1 cellular context compared by ENCODE assay signal in the genomic region with DNA sequence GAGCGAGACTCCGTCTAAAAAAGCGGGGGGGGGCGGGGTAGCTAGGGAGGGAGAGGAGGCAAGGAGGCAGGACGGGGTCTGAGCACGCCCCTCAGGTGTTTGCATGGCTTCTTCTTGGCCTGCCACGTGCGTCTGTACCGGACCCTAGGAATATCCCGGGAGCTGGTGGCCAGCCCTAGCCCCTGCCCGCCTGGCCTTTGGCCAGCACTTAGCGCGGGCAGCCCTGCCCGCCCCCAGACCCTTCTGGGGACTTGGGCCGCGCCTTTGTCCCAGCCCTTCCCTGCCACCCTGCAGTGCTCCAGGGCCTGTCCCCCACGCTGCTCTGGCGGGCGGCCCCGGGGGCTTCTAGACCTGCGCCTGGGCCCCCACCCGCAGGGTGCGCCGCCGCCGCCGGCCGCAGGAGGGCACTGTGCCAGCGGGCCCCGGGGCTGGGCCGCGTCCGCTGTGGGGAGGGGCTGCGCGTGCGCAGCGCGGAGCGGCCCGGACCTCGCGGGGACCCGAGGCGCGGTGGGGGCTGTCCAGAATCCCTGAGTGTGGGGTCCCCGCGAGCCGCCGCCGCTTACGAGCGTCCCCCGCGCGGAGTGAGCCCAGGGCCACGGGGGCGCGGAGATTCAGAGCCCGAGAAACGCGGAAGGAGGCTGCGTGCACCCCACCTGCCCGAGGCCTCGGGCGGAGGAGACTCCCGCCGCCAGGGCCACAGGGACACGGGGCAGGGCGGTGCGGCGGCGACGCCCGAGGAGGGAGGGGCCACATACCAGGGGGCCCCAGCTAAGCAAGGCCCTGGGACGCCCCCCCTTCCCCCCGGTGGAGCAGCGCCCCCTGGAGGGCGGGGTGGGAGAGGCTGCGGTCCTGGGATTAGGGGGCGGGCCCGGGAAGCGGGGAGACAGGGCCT.
TF ChIP-seq lines count a peak whose summit lies in the region.

No MANE protein-coding gene starts in this region.

TF ChIP-seq in HepG2, 621 proteins besides CTCF, POLR2A, EP300 and RAD21 (continued from another document and continues in another):
- TF ChIP-seq, protein P1, sequence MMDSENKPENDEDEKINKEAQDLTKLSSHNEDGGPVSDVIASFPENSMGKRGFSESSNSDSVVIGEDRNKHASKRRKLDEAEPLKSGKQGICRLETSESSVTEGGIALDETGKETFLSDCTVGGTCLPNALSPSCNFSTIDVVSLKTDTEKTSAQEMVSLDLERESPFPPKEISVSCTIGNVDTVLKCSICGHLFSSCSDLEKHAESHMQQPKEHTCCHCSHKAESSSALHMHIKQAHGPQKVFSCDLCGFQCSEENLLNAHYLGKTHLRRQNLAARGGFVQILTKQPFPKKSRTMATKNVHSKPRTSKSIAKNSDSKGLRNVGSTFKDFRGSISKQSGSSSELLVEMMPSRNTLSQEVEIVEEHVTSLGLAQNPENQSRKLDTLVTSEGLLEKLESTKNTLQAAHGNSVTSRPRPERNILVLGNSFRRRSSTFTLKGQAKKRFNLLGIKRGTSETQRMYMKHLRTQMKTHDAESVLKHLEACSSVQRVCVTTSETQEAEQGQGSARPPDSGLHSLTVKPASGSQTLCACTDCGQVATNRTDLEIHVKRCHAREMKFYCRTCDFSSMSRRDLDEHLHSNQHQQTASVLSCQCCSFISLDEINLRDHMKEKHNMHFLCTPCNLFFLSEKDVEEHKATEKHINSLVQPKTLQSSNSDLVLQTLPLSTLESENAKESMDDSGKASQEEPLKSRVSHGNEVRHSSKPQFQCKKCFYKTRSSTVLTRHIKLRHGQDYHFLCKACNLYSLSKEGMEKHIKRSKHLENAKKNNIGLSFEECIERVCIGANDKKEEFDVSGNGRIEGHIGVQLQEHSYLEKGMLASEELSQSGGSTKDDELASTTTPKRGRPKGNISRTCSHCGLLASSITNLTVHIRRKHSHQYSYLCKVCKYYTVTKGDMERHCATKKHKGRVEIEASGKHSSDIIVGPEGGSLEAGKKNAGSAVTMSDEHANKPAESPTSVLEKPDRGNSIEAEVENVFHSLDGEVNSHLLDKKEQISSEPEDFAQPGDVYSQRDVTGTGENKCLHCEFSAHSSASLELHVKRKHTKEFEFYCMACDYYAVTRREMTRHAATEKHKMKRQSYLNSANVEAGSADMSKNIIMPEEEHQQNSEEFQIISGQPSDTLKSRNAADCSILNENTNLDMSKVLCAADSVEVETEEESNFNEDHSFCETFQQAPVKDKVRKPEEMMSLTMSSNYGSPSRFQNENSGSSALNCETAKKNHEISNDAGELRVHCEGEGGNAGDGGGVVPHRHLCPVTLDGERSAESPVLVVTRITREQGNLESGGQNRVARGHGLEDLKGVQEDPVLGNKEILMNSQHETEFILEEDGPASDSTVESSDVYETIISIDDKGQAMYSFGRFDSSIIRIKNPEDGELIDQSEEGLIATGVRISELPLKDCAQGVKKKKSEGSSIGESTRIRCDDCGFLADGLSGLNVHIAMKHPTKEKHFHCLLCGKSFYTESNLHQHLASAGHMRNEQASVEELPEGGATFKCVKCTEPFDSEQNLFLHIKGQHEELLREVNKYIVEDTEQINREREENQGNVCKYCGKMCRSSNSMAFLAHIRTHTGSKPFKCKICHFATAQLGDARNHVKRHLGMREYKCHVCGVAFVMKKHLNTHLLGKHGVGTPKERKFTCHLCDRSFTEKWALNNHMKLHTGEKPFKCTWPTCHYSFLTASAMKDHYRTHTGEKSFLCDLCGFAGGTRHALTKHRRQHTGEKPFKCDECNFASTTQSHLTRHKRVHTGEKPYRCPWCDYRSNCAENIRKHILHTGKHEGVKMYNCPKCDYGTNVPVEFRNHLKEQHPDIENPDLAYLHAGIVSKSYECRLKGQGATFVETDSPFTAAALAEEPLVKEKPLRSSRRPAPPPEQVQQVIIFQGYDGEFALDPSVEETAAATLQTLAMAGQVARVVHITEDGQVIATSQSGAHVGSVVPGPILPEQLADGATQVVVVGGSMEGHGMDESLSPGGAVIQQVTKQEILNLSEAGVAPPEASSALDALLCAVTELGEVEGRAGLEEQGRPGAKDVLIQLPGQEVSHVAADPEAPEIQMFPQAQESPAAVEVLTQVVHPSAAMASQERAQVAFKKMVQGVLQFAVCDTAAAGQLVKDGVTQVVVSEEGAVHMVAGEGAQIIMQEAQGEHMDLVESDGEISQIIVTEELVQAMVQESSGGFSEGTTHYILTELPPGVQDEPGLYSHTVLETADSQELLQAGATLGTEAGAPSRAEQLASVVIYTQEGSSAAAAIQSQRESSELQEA (CRISPR knock-in tag; IDR thresholded peaks at IDR 0.05; ENCODE audit: not compliant biosample characterization), result no peak
- TF ChIP-seq ZSCAN25 (CRISPR knock-in tag; IDR thresholded peaks at IDR 0.05) (no peak), HNRNPK (IDR thresholded peaks at IDR 0.05; ENCODE audit: low read depth, low read length, poor library complexity, severe bottlenecking) (peak; percentile 87), AKAP8 (CRISPR knock-in tag; IDR thresholded peaks at IDR 0.05) (no peak; the same call in 1 of the 2 replicates), ZNF446 (CRISPR knock-in tag; IDR thresholded peaks at IDR 0.05) (peak; percentile 84; the same call in 1 of the 2 replicates), CBX1 (IDR thresholded peaks at IDR 0.05; ENCODE audit: low read depth) (peak; percentile 43), ZNF143 (CRISPR knock-in tag; IDR thresholded peaks at IDR 0.05) (no peak), ARID4A (CRISPR knock-in tag; IDR thresholded peaks at IDR 0.05; ENCODE audit: borderline replicate concordance) (peak; percentile 72), MEIS1 (CRISPR knock-in tag; IDR thresholded peaks at IDR 0.05; ENCODE audit: borderline replicate concordance) (no peak), ZNF552 (CRISPR knock-in tag; IDR thresholded peaks at IDR 0.05; ENCODE audit: borderline replicate concordance) (peak; percentile 15; the same call in 1 of the 2 replicates), PHF20 (CRISPR knock-in tag; IDR thresholded peaks at IDR 0.05) (peak; percentile 60), BCLAF1 (IDR thresholded peaks at IDR 0.05) (no peak), ZNF121 (CRISPR knock-in tag; IDR thresholded peaks at IDR 0.05) (no peak), MAFG (CRISPR knock-in tag; IDR thresholded peaks at IDR 0.05) (no peak), NFKBIZ (CRISPR knock-in tag; IDR thresholded peaks at IDR 0.05) (0 out of 2 replicates have a peak, but pooled peaks have one; percentile 70), ZBTB3 (CRISPR knock-in tag; IDR thresholded peaks at IDR 0.05; ENCODE audit: borderline replicate concordance, low read depth) (no peak), GZF1 (CRISPR knock-in tag; IDR thresholded peaks at IDR 0.05) (peak; percentile 52; the same call in 1 of the 2 replicates), ZSCAN12 (CRISPR knock-in tag; IDR thresholded peaks at IDR 0.05) (0 out of 2 replicates have a peak, but pooled peaks have one; percentile 54), ZNF160 (CRISPR knock-in tag; IDR thresholded peaks at IDR 0.05) (peak; percentile 28; the same call in 1 of the 2 replicates), ETV6 (CRISPR knock-in tag; conservative IDR thresholded peaks at IDR 0.05) (peak; percentile 64; the same call in 1 of the 2 replicates), SIX4 (CRISPR knock-in tag; IDR thresholded peaks at IDR 0.05) (no peak), ZFAT (CRISPR knock-in tag; conservative IDR thresholded peaks at IDR 0.05) (0 out of 2 replicates have a peak, but pooled peaks have one; percentile 78), XBP1 (CRISPR knock-in tag; IDR thresholded peaks at IDR 0.05) (peak; percentile 34; the same call in 1 of the 2 replicates), ZNF883 (CRISPR knock-in tag; IDR thresholded peaks at IDR 0.05; ENCODE audit: not compliant biosample characterization) (peak; percentile 77), PHF21A (CRISPR knock-in tag; IDR thresholded peaks at IDR 0.05) (peak; percentile 44; the same call in 1 of the 2 replicates), ZNF660 (CRISPR knock-in tag; IDR thresholded peaks at IDR 0.05; ENCODE audit: borderline replicate concordance, low read depth) (no peak), KDM4B (CRISPR knock-in tag; IDR thresholded peaks at IDR 0.05) (0 out of 2 replicates have a peak, but pooled peaks have one; percentile 34), TAF1 (CRISPR knock-in tag; IDR thresholded peaks at IDR 0.05) (peak; percentile 34; the same call in 1 of the 2 replicates), ZNF629 (CRISPR knock-in tag; conservative IDR thresholded peaks at IDR 0.05) (peak; percentile 33; the same call in 1 of the 2 replicates), SPEN (CRISPR knock-in tag; IDR thresholded peaks at IDR 0.05; ENCODE audit: low read depth) (peak; percentile 69), CENPX (CRISPR knock-in tag; IDR thresholded peaks at IDR 0.05) (no peak), ZNF33B (CRISPR knock-in tag; IDR thresholded peaks at IDR 0.05) (peak; percentile 77; the same call in 1 of the 2 replicates), SMARCC2 (IDR thresholded peaks at IDR 0.05) (no peak), KLF16 (CRISPR knock-in tag; IDR thresholded peaks at IDR 0.05) (peak in 1 of 2 experiments; percentile 57; a peak in 1 of 4 replicates)
- TF ChIP-seq, protein P2, sequence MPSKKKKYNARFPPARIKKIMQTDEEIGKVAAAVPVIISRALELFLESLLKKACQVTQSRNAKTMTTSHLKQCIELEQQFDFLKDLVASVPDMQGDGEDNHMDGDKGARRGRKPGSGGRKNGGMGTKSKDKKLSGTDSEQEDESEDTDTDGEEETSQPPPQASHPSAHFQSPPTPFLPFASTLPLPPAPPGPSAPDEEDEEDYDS (CRISPR knock-in tag; IDR thresholded peaks at IDR 0.05), result 0 out of 2 replicates have a peak, but pooled peaks have one; percentile 30
- TF ChIP-seq, protein P3, sequence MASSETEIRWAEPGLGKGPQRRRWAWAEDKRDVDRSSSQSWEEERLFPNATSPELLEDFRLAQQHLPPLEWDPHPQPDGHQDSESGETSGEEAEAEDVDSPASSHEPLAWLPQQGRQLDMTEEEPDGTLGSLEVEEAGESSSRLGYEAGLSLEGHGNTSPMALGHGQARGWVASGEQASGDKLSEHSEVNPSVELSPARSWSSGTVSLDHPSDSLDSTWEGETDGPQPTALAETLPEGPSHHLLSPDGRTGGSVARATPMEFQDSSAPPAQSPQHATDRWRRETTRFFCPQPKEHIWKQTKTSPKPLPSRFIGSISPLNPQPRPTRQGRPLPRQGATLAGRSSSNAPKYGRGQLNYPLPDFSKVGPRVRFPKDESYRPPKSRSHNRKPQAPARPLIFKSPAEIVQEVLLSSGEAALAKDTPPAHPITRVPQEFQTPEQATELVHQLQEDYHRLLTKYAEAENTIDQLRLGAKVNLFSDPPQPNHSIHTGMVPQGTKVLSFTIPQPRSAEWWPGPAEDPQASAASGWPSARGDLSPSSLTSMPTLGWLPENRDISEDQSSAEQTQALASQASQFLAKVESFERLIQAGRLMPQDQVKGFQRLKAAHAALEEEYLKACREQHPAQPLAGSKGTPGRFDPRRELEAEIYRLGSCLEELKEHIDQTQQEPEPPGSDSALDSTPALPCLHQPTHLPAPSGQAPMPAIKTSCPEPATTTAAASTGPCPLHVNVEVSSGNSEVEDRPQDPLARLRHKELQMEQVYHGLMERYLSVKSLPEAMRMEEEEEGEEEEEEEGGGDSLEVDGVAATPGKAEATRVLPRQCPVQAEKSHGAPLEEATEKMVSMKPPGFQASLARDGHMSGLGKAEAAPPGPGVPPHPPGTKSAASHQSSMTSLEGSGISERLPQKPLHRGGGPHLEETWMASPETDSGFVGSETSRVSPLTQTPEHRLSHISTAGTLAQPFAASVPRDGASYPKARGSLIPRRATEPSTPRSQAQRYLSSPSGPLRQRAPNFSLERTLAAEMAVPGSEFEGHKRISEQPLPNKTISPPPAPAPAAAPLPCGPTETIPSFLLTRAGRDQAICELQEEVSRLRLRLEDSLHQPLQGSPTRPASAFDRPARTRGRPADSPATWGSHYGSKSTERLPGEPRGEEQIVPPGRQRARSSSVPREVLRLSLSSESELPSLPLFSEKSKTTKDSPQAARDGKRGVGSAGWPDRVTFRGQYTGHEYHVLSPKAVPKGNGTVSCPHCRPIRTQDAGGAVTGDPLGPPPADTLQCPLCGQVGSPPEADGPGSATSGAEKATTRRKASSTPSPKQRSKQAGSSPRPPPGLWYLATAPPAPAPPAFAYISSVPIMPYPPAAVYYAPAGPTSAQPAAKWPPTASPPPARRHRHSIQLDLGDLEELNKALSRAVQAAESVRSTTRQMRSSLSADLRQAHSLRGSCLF (CRISPR knock-in tag; IDR thresholded peaks at IDR 0.05; ENCODE audit: borderline replicate concordance), result 0 out of 2 replicates have a peak, but pooled peaks have one; percentile 42
